Comparison of ENCODE assay signal across 3 cellular contexts in genomic region chr19:34904846-34905527, GRCh38.
TF ChIP-seq lines count a peak whose summit lies in the region.

No MANE protein-coding gene starts in this region.

TF ChIP-seq in SK-N-SH, 30 proteins besides CTCF, POLR2A, EP300 and RAD21:
- TF ChIP-seq CHD2 (IDR thresholded peaks at IDR 0.05; ENCODE audit: low read length, partially characterized antibody) (no peak), NRF1 (IDR thresholded peaks at IDR 0.05; ENCODE audit: low read depth, low read length) (no peak)
TF ChIP-seq in SK-N-SH: peak in this region for 0.

TF ChIP-seq in SK-N-SH treated with all-trans-retinoic acid at 6 μM for 48 hours, 23 proteins besides CTCF, POLR2A, EP300 and RAD21:
- TF ChIP-seq CREB5 (CRISPR knock-in tag; IDR thresholded peaks at IDR 0.05; ENCODE audit: low read depth) (no peak), ZC3H10 (CRISPR knock-in tag; IDR thresholded peaks at IDR 0.05) (no peak), SNAI2 (CRISPR knock-in tag; IDR thresholded peaks at IDR 0.05) (no peak), OSR1 (CRISPR knock-in tag; IDR thresholded peaks at IDR 0.05) (no peak), CSRNP3 (CRISPR knock-in tag; IDR thresholded peaks at IDR 0.05) (no peak), POU6F1 (CRISPR knock-in tag; IDR thresholded peaks at IDR 0.05; ENCODE audit: borderline replicate concordance, low read depth) (no peak), ZNF70 (CRISPR knock-in tag; IDR thresholded peaks at IDR 0.05) (no peak), PPARA (CRISPR knock-in tag; IDR thresholded peaks at IDR 0.05; ENCODE audit: borderline replicate concordance) (no peak), ZFP30 (CRISPR knock-in tag; IDR thresholded peaks at IDR 0.05) (no peak), RARB (CRISPR knock-in tag; IDR thresholded peaks at IDR 0.05) (no peak), CSDC2 (CRISPR knock-in tag; IDR thresholded peaks at IDR 0.05) (no peak), TCF4 (CRISPR knock-in tag; IDR thresholded peaks at IDR 0.05; ENCODE audit: borderline replicate concordance) (no peak), ESRRG (CRISPR knock-in tag; IDR thresholded peaks at IDR 0.05) (no peak)

TF ChIP-seq in K562, 482 proteins besides CTCF, POLR2A, EP300 and RAD21:
- TF ChIP-seq RBM15 (IDR thresholded peaks at IDR 0.05; ENCODE audit: insufficient read depth, low read length): no peak
TF ChIP-seq in K562: peak in this region for 0.
